In the genomic region with DNA sequence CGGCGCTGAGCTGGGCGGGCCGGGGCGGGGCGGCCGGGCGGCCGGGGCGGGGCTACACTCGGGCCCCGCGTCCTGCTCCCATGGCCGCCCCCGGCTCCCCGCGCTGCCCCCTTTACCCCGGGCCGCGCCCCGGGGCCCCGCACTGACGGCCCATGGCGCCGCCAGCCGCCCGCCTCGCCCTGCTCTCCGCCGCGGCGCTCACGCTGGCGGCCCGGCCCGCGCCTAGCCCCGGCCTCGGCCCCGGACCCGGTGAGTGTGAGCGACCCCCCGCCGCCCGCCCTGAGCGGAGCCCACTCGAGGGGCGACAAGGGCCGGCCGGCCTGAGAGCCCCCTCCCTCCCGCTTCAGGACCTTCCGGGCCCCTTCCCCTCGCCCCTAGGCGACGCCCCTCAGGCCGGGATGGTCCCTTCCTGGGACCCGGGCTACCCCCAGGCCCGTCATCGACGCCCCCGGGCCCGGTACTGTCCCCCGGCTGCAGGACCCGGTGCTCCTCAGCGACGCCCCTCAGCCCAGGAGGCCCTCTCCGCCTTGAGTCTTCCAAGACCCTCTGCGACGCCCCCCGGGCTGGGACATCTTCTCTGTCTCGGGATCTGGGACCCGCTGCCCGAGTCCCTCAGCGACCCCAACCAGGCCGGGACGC, we compare ENCODE assay signal across 8 cellular contexts. TPM values are rescaled to one million over a fixed set of nuclear protein-coding genes. Genes with fewer than 3 reads are reported as not detected.
DNase-seq lines count a peak whose midpoint lies in the region; ATAC-seq and TF ChIP-seq lines count a peak whose summit lies in the region.

A gene with protein sequence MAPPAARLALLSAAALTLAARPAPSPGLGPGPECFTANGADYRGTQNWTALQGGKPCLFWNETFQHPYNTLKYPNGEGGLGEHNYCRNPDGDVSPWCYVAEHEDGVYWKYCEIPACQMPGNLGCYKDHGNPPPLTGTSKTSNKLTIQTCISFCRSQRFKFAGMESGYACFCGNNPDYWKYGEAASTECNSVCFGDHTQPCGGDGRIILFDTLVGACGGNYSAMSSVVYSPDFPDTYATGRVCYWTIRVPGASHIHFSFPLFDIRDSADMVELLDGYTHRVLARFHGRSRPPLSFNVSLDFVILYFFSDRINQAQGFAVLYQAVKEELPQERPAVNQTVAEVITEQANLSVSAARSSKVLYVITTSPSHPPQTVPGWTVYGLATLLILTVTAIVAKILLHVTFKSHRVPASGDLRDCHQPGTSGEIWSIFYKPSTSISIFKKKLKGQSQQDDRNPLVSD (plus strand): TSS at position 57 of the 639 bp plus-strand sequence. CDS start 96 bp downstream, at position 153.

- peak within 1 kb of the TSS; percentile 73 for H3K4me3 Mint-ChIP-seq in GM23338
- H3K4me3 Mint-ChIP-seq in T-helper 17 cell = peak within 1 kb of the TSS; percentile 85

- H3K27me3 ChIP-seq in GM23338 (ENCODE audit: insufficient read depth) (peaks cover 62% of the 10 kb centered on the region), psoas muscle (ENCODE audit: insufficient read depth in 3 of 3, low read length in 2 of 3) (no peaks in the 10 kb centered on the region), Karpas-422 (ENCODE audit: low read length) (no peaks in the 10 kb centered on the region)

- peaks cover 18% of the 10 kb centered on the region; the same call in 1 of the 2 replicates for H3K4me1 ChIP-seq in GM23338 (ENCODE audit: insufficient read depth)
- H3K4me1 ChIP-seq in psoas muscle = peaks cover 48% of the 10 kb centered on the region
- no peaks in the 10 kb centered on the region for H3K4me1 ChIP-seq in Karpas-422 (ENCODE audit: low read length)

- peak within 1 kb of the TSS; percentile 100 for H2AFZ ChIP-seq in GM23338
- no peak within 1 kb of the TSS for H2AFZ ChIP-seq in Karpas-422 (ENCODE audit: low read length)

- H4K20me1 ChIP-seq in GM23338 (replicated peaks; ENCODE audit: insufficient read depth) (no peaks in the 10 kb centered on the region), Karpas-422 (ENCODE audit: insufficient read depth, low read depth, low read length) (no peaks in the 10 kb centered on the region)

- peak within 1 kb of the TSS; percentile 78 for H3K4me3 ChIP-seq in GM23338
- H3K4me3 ChIP-seq in psoas muscle = peak within 1 kb of the TSS; percentile 81
- H3K4me3 ChIP-seq in Karpas-422 (ENCODE audit: low read length) = no peak within 1 kb of the TSS

- intact Hi-C loops in Right ventricle myocardium superior (cut with DNase I) = loop anchor here (10.0 kb wide), 1 partner anchor 82 kb away; no protein-coding TSS in a partner anchor
- intact Hi-C loops in psoas muscle (cut with DNase I) = loop anchor here in 1 of 2 donors (5.0 kb wide), 1 partner anchor 69 kb away; no protein-coding TSS in a partner anchor

- peaks cover 2% of the 10 kb centered on the region for H3K9me3 ChIP-seq in T-helper 17 cell (ENCODE audit: control insufficient read depth, low read length, poor library complexity, severe bottlenecking)
- no peaks in the 10 kb centered on the region for H3K9me3 ChIP-seq in psoas muscle
- H3K9me3 ChIP-seq in Karpas-422 (ENCODE audit: low read length) = no peaks in the 10 kb centered on the region

- H3K36me3 ChIP-seq in GM23338 (ENCODE audit: insufficient read depth) (no peaks in the 10 kb centered on the region), psoas muscle (ENCODE audit: insufficient read depth in 1 of 2, low read depth in 1 of 2) (no peaks in the 10 kb centered on the region), Karpas-422 (ENCODE audit: insufficient read depth, low read length) (no peaks in the 10 kb centered on the region)

- WGBS in psoas muscle, 3 donors = 0 to 1% (median 1%) methylated on average over 33 to 75 of the region's 76 CpGs

- H3K27ac ChIP-seq in GM23338 (ENCODE audit: low read depth) = no peak within 1 kb of the TSS
- H3K27ac ChIP-seq in psoas muscle = peak within 1 kb of the TSS; percentile 38
- H3K27ac ChIP-seq in Karpas-422 (ENCODE audit: low read length) = no peak within 1 kb of the TSS

- DNase-seq in GM23338 (ENCODE audit: low spot score) = no peak
- DNase-seq in T-helper 17 cell = no peak
- DNase-seq in Right ventricle myocardium superior = peak; percentile 49
- peak in 1 of 2 donors; percentile 66 for DNase-seq in psoas muscle
- DNase-seq in activated gamma-delta T cell treated with Interleukin-2 at 50 U/mL for 16 hours = no peak
- DNase-seq in Karpas-422 = no peak
- DNase-seq in D341Med (ENCODE audit: low spot score) = no peak
- no peak for DNase-seq in RKO (ENCODE audit: low spot score)

- H3K36me3 Mint-ChIP-seq in GM23338 (ENCODE audit: low read depth) (no peaks in the 10 kb centered on the region), T-helper 17 cell (ENCODE audit: low read depth) (peaks cover 2% of the 10 kb centered on the region)

- H3K4me2 ChIP-seq in GM23338 (peak within 1 kb of the TSS; percentile 94), Karpas-422 (ENCODE audit: low read depth, low read length, poor library complexity, severe bottlenecking) (no peak within 1 kb of the TSS)

- peaks cover 8% of the 10 kb centered on the region; the same call in 1 of the 2 replicates for H3F3A ChIP-seq in GM23338 (replicated peaks; ENCODE audit: low read depth)

- H3K27ac Mint-ChIP-seq in GM23338 (no peak within 1 kb of the TSS), T-helper 17 cell (no peak within 1 kb of the TSS)

- H3K79me2 ChIP-seq in GM23338 (replicated peaks; ENCODE audit: insufficient read depth) (no peaks in the 10 kb centered on the region), Karpas-422 (ENCODE audit: low read length) (no peaks in the 10 kb centered on the region)

- H3K9me2 ChIP-seq in GM23338 (ENCODE audit: insufficient read depth) (no peaks in the 10 kb centered on the region), Karpas-422 (replicated peaks; ENCODE audit: insufficient read depth, low read length) (no peaks in the 10 kb centered on the region)

- H3K9me3 Mint-ChIP-seq in GM23338 = no peaks in the 10 kb centered on the region; the same call in 2 of the 3 replicates

- H3K4me1 Mint-ChIP-seq in GM23338 (peaks cover 14% of the 10 kb centered on the region), T-helper 17 cell (peaks cover 18% of the 10 kb centered on the region)

- H3K9ac ChIP-seq in Karpas-422 (ENCODE audit: low read length) = no peak within 1 kb of the TSS

- H3K27me3 Mint-ChIP-seq in GM23338 (ENCODE audit: insufficient read depth, low read depth, poor library complexity) (peaks cover 46% of the 10 kb centered on the region), T-helper 17 cell (peaks cover 30% of the 10 kb centered on the region)

- TF ChIP-seq CTCF in GM23338 (conservative IDR thresholded peaks at IDR 0.05; ENCODE audit: low read depth in 2 of 2) = no peak
- TF ChIP-seq CTCF in psoas muscle (IDR thresholded peaks at IDR 0.05) = no peak

- ATAC-seq in GM23338 (peak; percentile 14), T-helper 17 cell (no peak), Right ventricle myocardium superior (ENCODE audit: poor library complexity) (peak; percentile 2), psoas muscle (peak; percentile 5 to 35 (median 14))

TF ChIP-seq in GM23338, 12 proteins besides CTCF, POLR2A, EP300 and RAD21 (continues in another document):
- no peak for TF ChIP-seq ZNF331 (CRISPR knock-in tag; IDR thresholded peaks at IDR 0.05; ENCODE audit: low read depth)
- no peak for TF ChIP-seq JUNB (IDR thresholded peaks at IDR 0.05; ENCODE audit: unreplicated experiment)
- no peak for TF ChIP-seq STAT1 (IDR thresholded peaks at IDR 0.05; ENCODE audit: unreplicated experiment)

RNA-seq across cellular contexts. Expression of the gene that starts here (rescaled TPM):
- 3.4 and 3.8 TPM in 2 replicates for total RNA-seq in GM23338 (2014; rRNA removed; shearing (Covaris generic))
- polyA plus RNA-seq in GM23338 (2016; fragmentation: Nextera tagmentation; extraction: Ambion mirVana) = 1.8 and 2.6 TPM in 2 replicates
- under 1 TPM; 0.15 to 0.26 TPM for total RNA-seq in T-helper 17 cell
- 49.9 TPM for total RNA-seq in Right ventricle myocardium superior
- total RNA-seq in psoas muscle = 10 to 100 TPM; 17.5 to 68.2 (median 38.0) TPM
- polyA plus RNA-seq in psoas muscle = 10 to 100 TPM in 1 of 3 donors, 1 to 10 TPM in 2; 7.7 to 13.9 (median 8.8) TPM
- not detected in 2 replicates for total RNA-seq in Karpas-422 (2014; rRNA removed; shearing (Covaris generic); ENCODE audit: low replicate concordance)
